32 cellular contexts compared by ENCODE assay signal in the genomic region with DNA sequence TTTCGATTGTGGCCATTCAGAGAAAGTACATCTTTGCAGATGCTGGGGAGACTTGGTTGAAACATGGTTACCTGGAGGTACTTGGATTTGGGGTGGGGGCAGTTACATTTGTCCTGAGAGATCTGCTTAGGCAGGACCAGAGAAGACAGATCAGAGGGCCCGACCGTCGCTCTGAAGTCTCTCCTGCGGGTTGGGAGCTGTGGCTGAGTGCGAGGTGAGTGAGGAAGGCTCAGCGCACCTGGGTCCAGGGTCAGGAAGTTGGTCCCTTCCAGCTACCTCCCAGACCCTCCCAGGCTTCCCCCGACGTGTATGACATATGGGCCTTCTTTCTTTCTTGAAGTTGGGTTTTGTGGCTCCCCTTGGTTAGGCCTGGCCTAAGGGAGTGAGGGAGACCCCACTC.
"Had no signal": no experiment of that assay in that cellular context is flagged by ENCODE, and none has a peak within 500 bp of the region (broad histone marks: within the 10 kb centered on the region; RNA-seq: fewer than 3 reads in every experiment).

No MANE protein-coding gene starts in this region.

- H3K27me3 Mint-ChIP-seq: activated CD4-positive, alpha-beta T cell treated with anti-CD3 and anti-CD28 coated beads, Interleukin-2, amount 10 ng/mL, durations not matched to agents 24 days and 14 days; activated CD8-positive, alpha-beta T cell treated with anti-CD3 and anti-CD28 coated beads for 36 hours; activated naive CD8-positive, alpha-beta T cell treated with anti-CD3 and anti-CD28 coated beads for 36 hours; activated T-helper 17 cell treated with anti-CD3 and anti-CD28 coated beads, Interleukin-2, amount 50 U/mL, for 72 hours had no signal

- H3K4me3 Mint-ChIP-seq: activated CD4-positive, alpha-beta T cell treated with anti-CD3 and anti-CD28 coated beads, Interleukin-2, amount 10 ng/mL, durations not matched to agents 24 days and 14 days; activated CD8-positive, alpha-beta T cell treated with anti-CD3 and anti-CD28 coated beads for 36 hours; activated naive CD8-positive, alpha-beta T cell treated with anti-CD3 and anti-CD28 coated beads for 36 hours; activated T-cell treated with anti-CD3 and anti-CD28 coated beads, Interleukin-2, amount 50 U/mL, for 72 hours; activated T-helper 17 cell treated with anti-CD3 and anti-CD28 coated beads, Interleukin-2, amount 50 U/mL, for 72 hours had no signal

- H3K27ac Mint-ChIP-seq: activated CD4-positive, alpha-beta T cell treated with anti-CD3 and anti-CD28 coated beads, Interleukin-2, amount 10 ng/mL, durations not matched to agents 24 days and 14 days; activated CD8-positive, alpha-beta T cell treated with anti-CD3 and anti-CD28 coated beads for 36 hours; activated naive CD8-positive, alpha-beta T cell treated with anti-CD3 and anti-CD28 coated beads for 36 hours; activated T-cell treated with anti-CD3 and anti-CD28 coated beads, Interleukin-2, amount 50 U/mL, for 72 hours; activated T-helper 17 cell treated with anti-CD3 and anti-CD28 coated beads, Interleukin-2, amount 50 U/mL, for 72 hours had no signal

- H3K27me3 ChIP-seq: brain microvascular endothelial cell, MG63, SJCRH30 had no signal

- H3K9me3 Mint-ChIP-seq: activated CD4-positive, alpha-beta T cell treated with anti-CD3 and anti-CD28 coated beads, Interleukin-2, amount 10 ng/mL, durations not matched to agents 24 days and 14 days; activated CD8-positive, alpha-beta T cell treated with anti-CD3 and anti-CD28 coated beads for 36 hours; activated naive CD8-positive, alpha-beta T cell treated with anti-CD3 and anti-CD28 coated beads for 36 hours; activated T-cell treated with anti-CD3 and anti-CD28 coated beads, Interleukin-2, amount 50 U/mL, for 72 hours; activated T-helper 17 cell treated with anti-CD3 and anti-CD28 coated beads, Interleukin-2, amount 50 U/mL, for 72 hours had no signal

- H3K36me3 Mint-ChIP-seq: activated naive CD8-positive, alpha-beta T cell treated with anti-CD3 and anti-CD28 coated beads for 36 hours had no signal

- H3K27ac ChIP-seq: brain microvascular endothelial cell, SJCRH30, SK-N-MC, WERI-Rb-1 had no signal

- ATAC-seq: activated CD8-positive, alpha-beta T cell treated with anti-CD3 and anti-CD28 coated beads for 36 hours; activated T-cell treated with anti-CD3 and anti-CD28 coated beads, Interleukin-2, amount 50 U/mL, for 72 hours; activated T-helper 17 cell treated with anti-CD3 and anti-CD28 coated beads, Interleukin-2, amount 50 U/mL, for 72 hours; Panc1 had no signal

- DNase-seq: activated CD4-positive, alpha-beta T cell treated with anti-CD3 and anti-CD28 coated beads for 1 hour; activated CD4-positive, alpha-beta T cell treated with anti-CD3 and anti-CD28 coated beads, Interleukin-2, amount 10 ng/mL, durations not matched to agents 24 days and 14 days; activated CD4-positive, alpha-beta T cell treated with anti-CD3 and anti-CD28 coated beads, Interleukin-2, amount 50 U/mL, for 4 hours; activated CD4-positive, CD25-positive, alpha-beta regulatory T cell; activated CD8-positive, alpha-beta T cell treated with anti-CD3 and anti-CD28 coated beads for 36 hours; activated effector memory CD4-positive, alpha-beta T cell treated with anti-CD3 and anti-CD28 coated beads, Interleukin-2, amount 50 U/mL, for 16 hours; activated naive CD4-positive, alpha-beta T cell; activated naive CD4-positive, alpha-beta T cell treated with anti-CD3 and anti-CD28 coated beads, Interleukin-2, amount 50 U/mL, for 16 hours; activated naive CD8-positive, alpha-beta T cell treated with anti-CD3 and anti-CD28 coated beads for 36 hours; activated T-cell treated with anti-CD3 and anti-CD28 coated beads, Interleukin-2, amount 50 U/mL, for 1 hour; activated T-cell treated with anti-CD3 and anti-CD28 coated beads, Interleukin-2, amount 50 U/mL, for 72 hours; amniotic stem cell; brain microvascular endothelial cell; Kasumi-1; KG1; MG63; MV-4-11; NCI-H1092; NCI-H1436 treated with DMSO at 0.1 percent for 48 hours; NCI-H1694 treated with DMSO at 0.1 percent for 48 hours; NCI-H2081; NCI-H2171 treated with DMSO at 0.1 percent for 48 hours; NCI-H226; NCI-H446 treated with DMSO at 0.1 percent for 48 hours; NCI-H524; SHP77; SJCRH30; T1000; WERI-Rb-1 had no signal

- H3K4me3 ChIP-seq: MG63, SJCRH30, SK-N-MC had no signal

- H3K4me1 Mint-ChIP-seq: activated CD4-positive, alpha-beta T cell treated with anti-CD3 and anti-CD28 coated beads, Interleukin-2, amount 10 ng/mL, durations not matched to agents 24 days and 14 days; activated naive CD8-positive, alpha-beta T cell treated with anti-CD3 and anti-CD28 coated beads for 36 hours; activated T-helper 17 cell treated with anti-CD3 and anti-CD28 coated beads, Interleukin-2, amount 50 U/mL, for 72 hours had no signal

- H3K36me3 ChIP-seq: brain microvascular endothelial cell, MG63, SJCRH30, WERI-Rb-1 had no signal

- H3K9me3 ChIP-seq: MG63, SJCRH30 had no signal

- H3K4me1 ChIP-seq: SJCRH30 had no signal
